ENCODE assay signal across 20 cellular contexts in the genomic region with DNA sequence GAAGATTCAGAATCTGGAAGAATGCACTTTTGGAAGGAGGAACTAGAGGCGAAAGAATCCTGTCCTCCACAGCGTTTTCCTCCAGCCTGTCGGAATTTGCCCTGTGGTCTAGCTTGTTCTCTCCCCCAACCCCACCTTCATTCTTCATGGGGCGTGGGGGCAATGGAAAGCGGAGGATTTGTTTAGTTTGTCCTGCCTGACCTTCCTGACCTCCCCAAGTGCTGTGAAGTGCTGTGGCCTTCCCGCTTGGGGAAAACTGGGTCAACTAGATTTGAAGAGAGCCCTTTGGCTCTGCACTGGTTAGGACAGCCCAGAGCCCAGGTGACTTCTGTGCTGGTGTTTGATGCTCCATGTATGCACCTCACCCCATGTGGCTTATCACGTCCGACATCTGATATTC. TPM values are rescaled to one million over a fixed set of nuclear protein-coding genes. Genes with fewer than 3 reads are reported as not detected.
"Had no signal": no experiment of that assay in that cellular context is flagged by ENCODE, and none has a peak within 500 bp of the region (broad histone marks: within the 10 kb centered on the region; RNA-seq: fewer than 3 reads in every experiment).

No MANE protein-coding gene starts in this region.

- H3K4me3 ChIP-seq: body of pancreas, cardiac muscle cell, left ventricle myocardium inferior, ovary, prostate gland had no signal

- H3K9me3 Mint-ChIP-seq: activated naive CD8-positive, alpha-beta T cell treated with anti-CD3 and anti-CD28 coated beads, Interleukin-2, amount 50 U/mL, for 24 hours; activated T-helper 1 cell treated with anti-CD3 and anti-CD28 coated beads, Interleukin-12 subunit alpha, Interleukin-12 subunit beta, Interleukin-2, Interleukin-4 antibody, amounts not matched to agents 30 ng/mL and 10 ng/mL and 1 ng/mL, durations not matched to agents 14 hours and 24 hours and 36 hours; immature natural killer cell; natural killer cell had no signal

- H3K4me3 Mint-ChIP-seq: activated CD8-positive, alpha-beta T cell treated with anti-CD3 and anti-CD28 coated beads, Interleukin-2, amount 10 ng/mL, durations not matched to agents 7 days and 5 days; activated T-helper 1 cell treated with anti-CD3 and anti-CD28 coated beads, Interleukin-12 subunit alpha, Interleukin-12 subunit beta, Interleukin-2, Interleukin-4 antibody, amounts not matched to agents 30 ng/mL and 10 ng/mL and 1 ng/mL, durations not matched to agents 14 hours and 24 hours and 36 hours; immature natural killer cell; natural killer cell had no signal

- H3K27me3 Mint-ChIP-seq: activated naive CD8-positive, alpha-beta T cell treated with anti-CD3 and anti-CD28 coated beads, Interleukin-2, amount 50 U/mL, for 24 hours had no signal

- H3K36me3 ChIP-seq: cardiac muscle cell, left ventricle myocardium inferior, neutrophil, ovary, prostate gland had no signal

- H3K27me3 ChIP-seq: body of pancreas, cardiac muscle cell, ovary had no signal

- H3K27ac Mint-ChIP-seq: activated naive CD8-positive, alpha-beta T cell treated with anti-CD3 and anti-CD28 coated beads, Interleukin-2, amount 50 U/mL, for 24 hours; activated T-helper 1 cell treated with anti-CD3 and anti-CD28 coated beads, Interleukin-12 subunit alpha, Interleukin-12 subunit beta, Interleukin-2, Interleukin-4 antibody, amounts not matched to agents 30 ng/mL and 10 ng/mL and 1 ng/mL, durations not matched to agents 14 hours and 24 hours and 36 hours; natural killer cell had no signal

- H3K27ac ChIP-seq: body of pancreas, cardiac muscle cell, left ventricle myocardium inferior, neutrophil, ovary, prostate gland had no signal

- DNase-seq: activated CD4-positive, alpha-beta T cell treated with anti-CD3 and anti-CD28 coated beads, Interleukin-2, amount 50 U/mL, for 1 hour; activated CD8-positive, alpha-beta T cell treated with anti-CD3 and anti-CD28 coated beads, Interleukin-2, amount 10 ng/mL, durations not matched to agents 7 days and 5 days; activated gamma-delta T cell; activated naive CD4-positive, alpha-beta T cell treated with anti-CD3 and anti-CD28 coated beads, Interleukin-2, amount 50 U/mL, for 16 hours; body of pancreas; cortex of kidney; immature natural killer cell; kidney glomerular epithelial cell; left ventricle myocardium inferior; midbrain; natural killer cell; ovary; stimulated activated CD4-positive, alpha-beta T cell treated with anti-CD3 and anti-CD28 coated beads, Interleukin-4, amount 100 ng/mL, for 24 hours had no signal

- H3K9me3 ChIP-seq: body of pancreas, left ventricle myocardium inferior, neutrophil, ovary, prostate gland had no signal

- H3K4me1 ChIP-seq: body of pancreas, left ventricle myocardium inferior, prostate gland had no signal

- H3K4me1 Mint-ChIP-seq: immature natural killer cell, natural killer cell had no signal

- ATAC-seq: activated CD4-positive, CD25-positive, alpha-beta regulatory T cell treated with anti-CD3 and anti-CD28 coated beads, Interleukin-2, amount 50 U/mL, for 24 hours; activated CD8-positive, alpha-beta T cell treated with anti-CD3 and anti-CD28 coated beads, Interleukin-2, amount 10 ng/mL, durations not matched to agents 7 days and 5 days; body of pancreas; natural killer cell had no signal

RNA-seq across cellular contexts. Expression of a gene that starts 49.1 kb away (rescaled TPM):
- total RNA-seq: fibroblast of villous mesenchyme had no signal
